In the genomic region with DNA sequence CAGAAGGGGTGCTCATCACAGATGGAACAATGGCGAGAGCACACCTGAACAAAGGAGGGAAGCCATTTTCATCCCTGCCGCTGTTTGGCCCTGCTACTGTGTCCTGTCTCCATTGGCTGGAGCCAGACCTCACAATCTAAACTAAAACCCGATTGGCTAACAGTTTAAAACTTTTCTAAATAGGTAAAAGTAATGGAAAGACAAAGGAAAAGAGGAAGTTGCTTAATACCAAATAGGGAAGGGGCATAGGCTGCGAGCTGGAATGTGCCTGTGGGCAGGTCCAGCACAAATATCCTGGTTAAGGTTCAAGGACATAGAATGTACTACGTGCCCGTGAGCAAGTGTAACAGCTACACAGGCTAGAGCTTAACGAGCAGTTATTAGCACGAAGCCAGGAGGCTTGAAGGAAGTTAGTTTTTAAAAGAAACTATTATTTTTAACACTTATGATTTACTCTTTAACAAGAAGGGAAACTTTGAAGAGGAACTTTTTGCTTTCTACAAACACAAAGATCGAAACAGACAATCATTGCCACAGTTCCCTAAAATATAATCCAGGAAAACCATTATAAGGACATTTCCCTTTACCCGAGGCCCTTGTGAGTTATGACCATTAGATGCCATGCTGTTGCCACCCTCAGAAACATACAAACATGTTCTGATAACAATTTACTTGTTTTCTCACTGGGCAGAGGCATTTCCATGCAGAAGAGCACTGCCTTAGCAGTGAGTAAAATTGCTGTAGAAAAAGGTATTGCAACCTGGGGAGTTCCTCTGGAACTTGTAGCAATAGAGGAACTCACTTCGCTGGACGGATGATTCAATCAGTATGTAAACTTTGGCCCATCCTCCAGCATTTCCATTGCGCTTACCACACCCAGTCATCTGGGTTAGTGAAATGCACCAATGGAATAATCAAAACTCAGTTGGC, we compare ENCODE assay signal across 1 cellular context.
TF ChIP-seq lines count a peak whose summit lies in the region.

No MANE protein-coding gene starts in this region.

TF ChIP-seq in K562, 482 proteins besides CTCF, POLR2A, EP300 and RAD21 (continued from another document):
- TF ChIP-seq, protein P1, sequence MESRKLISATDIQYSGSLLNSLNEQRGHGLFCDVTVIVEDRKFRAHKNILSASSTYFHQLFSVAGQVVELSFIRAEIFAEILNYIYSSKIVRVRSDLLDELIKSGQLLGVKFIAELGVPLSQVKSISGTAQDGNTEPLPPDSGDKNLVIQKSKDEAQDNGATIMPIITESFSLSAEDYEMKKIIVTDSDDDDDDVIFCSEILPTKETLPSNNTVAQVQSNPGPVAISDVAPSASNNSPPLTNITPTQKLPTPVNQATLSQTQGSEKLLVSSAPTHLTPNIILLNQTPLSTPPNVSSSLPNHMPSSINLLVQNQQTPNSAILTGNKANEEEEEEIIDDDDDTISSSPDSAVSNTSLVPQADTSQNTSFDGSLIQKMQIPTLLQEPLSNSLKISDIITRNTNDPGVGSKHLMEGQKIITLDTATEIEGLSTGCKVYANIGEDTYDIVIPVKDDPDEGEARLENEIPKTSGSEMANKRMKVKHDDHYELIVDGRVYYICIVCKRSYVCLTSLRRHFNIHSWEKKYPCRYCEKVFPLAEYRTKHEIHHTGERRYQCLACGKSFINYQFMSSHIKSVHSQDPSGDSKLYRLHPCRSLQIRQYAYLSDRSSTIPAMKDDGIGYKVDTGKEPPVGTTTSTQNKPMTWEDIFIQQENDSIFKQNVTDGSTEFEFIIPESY (CRISPR knock-in tag; IDR thresholded peaks at IDR 0.05), result no peak; the same call in 1 of the 2 replicates
- TF ChIP-seq SOX6 (IDR thresholded peaks at IDR 0.05) (peak; percentile 67), FUS (optimal IDR thresholded peaks at IDR 0.05; ENCODE audit: low read depth, low read length) (no peak), PTTG1 (tag; IDR thresholded peaks at IDR 0.05; ENCODE audit: low read depth) (peak; percentile 43), HNRNPH1 (optimal IDR thresholded peaks at IDR 0.05; ENCODE audit: low read depth, low read length) (no peak), PYGO2 (tag; IDR thresholded peaks at IDR 0.05) (peak; percentile 38; the same call in 1 of the 2 replicates), SRSF9 (IDR thresholded peaks at IDR 0.05; ENCODE audit: borderline replicate concordance, low read depth, low read length) (no peak), NFIC (IDR thresholded peaks at IDR 0.05) (no peak), U2AF2 (optimal IDR thresholded peaks at IDR 0.05; ENCODE audit: low read depth, low read length) (no peak), ZFP30 (CRISPR knock-in tag; IDR thresholded peaks at IDR 0.05; ENCODE audit: borderline replicate concordance) (no peak), ILK (tag; IDR thresholded peaks at IDR 0.05; ENCODE audit: borderline replicate concordance, low read depth) (no peak), HNRNPK (IDR thresholded peaks at IDR 0.05; ENCODE audit: low read depth, low read length, poor library complexity, severe bottlenecking) (no peak), PHF21A (IDR thresholded peaks at IDR 0.05; ENCODE audit: borderline replicate concordance, low read depth) (no peak), HNRNPUL1 (IDR thresholded peaks at IDR 0.05; ENCODE audit: low read length) (no peak), NCOA2 (IDR thresholded peaks at IDR 0.05; ENCODE audit: partially characterized antibody in 2 of 2) (no peak), FOXM1 (IDR thresholded peaks at IDR 0.05; ENCODE audit: low read depth) (no peak), FOXM1 (CRISPR knock-in tag; IDR thresholded peaks at IDR 0.05; ENCODE audit: low read depth) (no peak), NCOR1 (IDR thresholded peaks at IDR 0.05) (no peak), FOXJ3 (CRISPR knock-in tag; IDR thresholded peaks at IDR 0.05) (no peak), ZNF41 (CRISPR knock-in tag; conservative IDR thresholded peaks at IDR 0.05) (peak; percentile 44; the same call in 1 of the 2 replicates), NELFE (IDR thresholded peaks at IDR 0.05; ENCODE audit: insufficient read depth, insufficient read length) (no peak), ZNF445 (CRISPR knock-in tag; IDR thresholded peaks at IDR 0.05; ENCODE audit: low read depth) (no peak), CAMTA2 (CRISPR knock-in tag; conservative IDR thresholded peaks at IDR 0.05) (no peak), ZNF444 (CRISPR knock-in tag; IDR thresholded peaks at IDR 0.05) (no peak), SMARCE1 (IDR thresholded peaks at IDR 0.05) (peak; percentile 66; the same call in 1 of the 2 replicates), STAG1 (CRISPR knock-in tag; IDR thresholded peaks at IDR 0.05; ENCODE audit: borderline replicate concordance) (no peak)
- TF ChIP-seq, protein P2, sequence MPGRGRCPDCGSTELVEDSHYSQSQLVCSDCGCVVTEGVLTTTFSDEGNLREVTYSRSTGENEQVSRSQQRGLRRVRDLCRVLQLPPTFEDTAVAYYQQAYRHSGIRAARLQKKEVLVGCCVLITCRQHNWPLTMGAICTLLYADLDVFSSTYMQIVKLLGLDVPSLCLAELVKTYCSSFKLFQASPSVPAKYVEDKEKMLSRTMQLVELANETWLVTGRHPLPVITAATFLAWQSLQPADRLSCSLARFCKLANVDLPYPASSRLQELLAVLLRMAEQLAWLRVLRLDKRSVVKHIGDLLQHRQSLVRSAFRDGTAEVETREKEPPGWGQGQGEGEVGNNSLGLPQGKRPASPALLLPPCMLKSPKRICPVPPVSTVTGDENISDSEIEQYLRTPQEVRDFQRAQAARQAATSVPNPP (IDR thresholded peaks at IDR 0.05; ENCODE audit: borderline replicate concordance, insufficient read depth, insufficient read length), result no peak
- TF ChIP-seq, protein P3, sequence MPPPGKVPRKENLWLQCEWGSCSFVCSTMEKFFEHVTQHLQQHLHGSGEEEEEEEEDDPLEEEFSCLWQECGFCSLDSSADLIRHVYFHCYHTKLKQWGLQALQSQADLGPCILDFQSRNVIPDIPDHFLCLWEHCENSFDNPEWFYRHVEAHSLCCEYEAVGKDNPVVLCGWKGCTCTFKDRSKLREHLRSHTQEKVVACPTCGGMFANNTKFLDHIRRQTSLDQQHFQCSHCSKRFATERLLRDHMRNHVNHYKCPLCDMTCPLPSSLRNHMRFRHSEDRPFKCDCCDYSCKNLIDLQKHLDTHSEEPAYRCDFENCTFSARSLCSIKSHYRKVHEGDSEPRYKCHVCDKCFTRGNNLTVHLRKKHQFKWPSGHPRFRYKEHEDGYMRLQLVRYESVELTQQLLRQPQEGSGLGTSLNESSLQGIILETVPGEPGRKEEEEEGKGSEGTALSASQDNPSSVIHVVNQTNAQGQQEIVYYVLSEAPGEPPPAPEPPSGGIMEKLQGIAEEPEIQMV (tag; conservative IDR thresholded peaks at IDR 0.05; ENCODE audit: low read depth), result no peak
- TF ChIP-seq, protein P4, sequence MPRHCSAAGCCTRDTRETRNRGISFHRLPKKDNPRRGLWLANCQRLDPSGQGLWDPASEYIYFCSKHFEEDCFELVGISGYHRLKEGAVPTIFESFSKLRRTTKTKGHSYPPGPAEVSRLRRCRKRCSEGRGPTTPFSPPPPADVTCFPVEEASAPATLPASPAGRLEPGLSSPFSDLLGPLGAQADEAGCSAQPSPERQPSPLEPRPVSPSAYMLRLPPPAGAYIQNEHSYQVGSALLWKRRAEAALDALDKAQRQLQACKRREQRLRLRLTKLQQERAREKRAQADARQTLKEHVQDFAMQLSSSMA (CRISPR knock-in tag; IDR thresholded peaks at IDR 0.05), result no peak
- TF ChIP-seq, protein P5, sequence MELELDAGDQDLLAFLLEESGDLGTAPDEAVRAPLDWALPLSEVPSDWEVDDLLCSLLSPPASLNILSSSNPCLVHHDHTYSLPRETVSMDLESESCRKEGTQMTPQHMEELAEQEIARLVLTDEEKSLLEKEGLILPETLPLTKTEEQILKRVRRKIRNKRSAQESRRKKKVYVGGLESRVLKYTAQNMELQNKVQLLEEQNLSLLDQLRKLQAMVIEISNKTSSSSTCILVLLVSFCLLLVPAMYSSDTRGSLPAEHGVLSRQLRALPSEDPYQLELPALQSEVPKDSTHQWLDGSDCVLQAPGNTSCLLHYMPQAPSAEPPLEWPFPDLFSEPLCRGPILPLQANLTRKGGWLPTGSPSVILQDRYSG (tag; conservative IDR thresholded peaks at IDR 0.05; ENCODE audit: low read depth), result 0 out of 2 replicates have a peak, but pooled peaks have one; percentile 32
- TF ChIP-seq, protein P6, sequence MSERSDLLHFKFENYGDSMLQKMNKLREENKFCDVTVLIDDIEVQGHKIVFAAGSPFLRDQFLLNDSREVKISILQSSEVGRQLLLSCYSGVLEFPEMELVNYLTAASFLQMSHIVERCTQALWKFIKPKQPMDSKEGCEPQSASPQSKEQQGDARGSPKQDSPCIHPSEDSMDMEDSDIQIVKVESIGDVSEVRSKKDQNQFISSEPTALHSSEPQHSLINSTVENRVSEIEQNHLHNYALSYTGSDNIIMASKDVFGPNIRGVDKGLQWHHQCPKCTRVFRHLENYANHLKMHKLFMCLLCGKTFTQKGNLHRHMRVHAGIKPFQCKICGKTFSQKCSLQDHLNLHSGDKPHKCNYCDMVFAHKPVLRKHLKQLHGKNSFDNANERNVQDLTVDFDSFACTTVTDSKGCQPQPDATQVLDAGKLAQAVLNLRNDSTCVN (CRISPR knock-in tag; IDR thresholded peaks at IDR 0.05), result no peak
- TF ChIP-seq, protein P7, sequence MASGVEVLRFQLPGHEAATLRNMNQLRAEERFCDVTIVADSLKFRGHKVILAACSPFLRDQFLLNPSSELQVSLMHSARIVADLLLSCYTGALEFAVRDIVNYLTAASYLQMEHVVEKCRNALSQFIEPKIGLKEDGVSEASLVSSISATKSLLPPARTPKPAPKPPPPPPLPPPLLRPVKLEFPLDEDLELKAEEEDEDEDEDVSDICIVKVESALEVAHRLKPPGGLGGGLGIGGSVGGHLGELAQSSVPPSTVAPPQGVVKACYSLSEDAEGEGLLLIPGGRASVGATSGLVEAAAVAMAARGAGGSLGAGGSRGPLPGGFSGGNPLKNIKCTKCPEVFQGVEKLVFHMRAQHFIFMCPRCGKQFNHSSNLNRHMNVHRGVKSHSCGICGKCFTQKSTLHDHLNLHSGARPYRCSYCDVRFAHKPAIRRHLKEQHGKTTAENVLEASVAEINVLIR (CRISPR knock-in tag; IDR thresholded peaks at IDR 0.05), result no peak
